Comparison of ENCODE assay signal across 30 cellular contexts in the genomic region with DNA sequence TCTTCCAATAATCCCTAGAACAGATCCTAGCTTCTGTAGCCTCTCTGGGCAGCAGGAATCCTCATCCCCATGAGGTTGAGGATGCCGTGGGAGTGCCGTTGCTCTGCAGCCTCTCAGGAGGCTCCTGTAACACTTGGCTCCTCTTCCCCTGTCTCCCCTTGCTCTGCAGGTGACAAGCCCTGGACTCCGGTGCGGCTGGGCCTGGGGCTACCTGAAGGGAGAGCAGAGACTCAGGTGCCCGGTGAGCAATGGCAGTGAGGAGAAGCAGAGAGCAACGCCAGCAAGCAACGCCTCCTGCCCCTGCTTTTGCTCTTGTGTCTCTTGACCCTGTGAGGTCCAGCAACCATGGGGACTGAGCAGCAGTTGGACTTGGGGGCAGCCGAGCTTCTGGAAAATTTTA.
"Had no signal": no experiment of that assay in that cellular context is flagged by ENCODE, and none has a peak within 500 bp of the region (broad histone marks: within the 10 kb centered on the region; RNA-seq: fewer than 3 reads in every experiment).

No MANE protein-coding gene starts in this region.

- H3K4me1 Mint-ChIP-seq: immature natural killer cell, naive B cell, natural killer cell had no signal

- H3K36me3 ChIP-seq: heart left ventricle, left lung, lower lobe of right lung, neural progenitor cell, neutrophil, ovary, right atrium auricular region, right lobe of liver, suprapubic skin, thoracic aorta, tibial artery, vagina had no signal

- H3K4me1 ChIP-seq: left lung, right lobe of liver, tibial artery had no signal

- H3K27me3 Mint-ChIP-seq: naive B cell; stimulated activated naive CD8-positive, alpha-beta T cell treated with anti-CD3 and anti-CD28 coated beads, Interleukin-15, Interleukin-2, amounts not matched to agents 100 ng/mL and 50 ng/mL, for 24 hours; type B pancreatic cell had no signal

- H2AFZ ChIP-seq: neural progenitor cell had no signal

- H3K4me3 Mint-ChIP-seq: immature natural killer cell; natural killer cell; nephron progenitor cell; neural progenitor cell; stimulated activated naive CD8-positive, alpha-beta T cell treated with anti-CD3 and anti-CD28 coated beads, Interleukin-15, Interleukin-2, amounts not matched to agents 100 ng/mL and 50 ng/mL, for 24 hours; type B pancreatic cell had no signal

- H3K4me2 ChIP-seq: neural progenitor cell had no signal

- H3K9me3 Mint-ChIP-seq: immature natural killer cell; naive B cell; natural killer cell; nephron progenitor cell; neural progenitor cell; stimulated activated naive CD8-positive, alpha-beta T cell treated with anti-CD3 and anti-CD28 coated beads, Interleukin-15, Interleukin-2, amounts not matched to agents 100 ng/mL and 50 ng/mL, for 24 hours; type B pancreatic cell had no signal

- H3K9me3 ChIP-seq: heart left ventricle, left lung, lower lobe of right lung, neutrophil, ovary, right atrium auricular region, right lobe of liver, suprapubic skin, thoracic aorta, tibial artery, vagina had no signal

- ATAC-seq: left colon, natural killer cell had no signal

- DNase-seq: heart left ventricle; hypothalamus; immature natural killer cell; kidney; left colon; left lung; lower lobe of right lung; mammary epithelial cell; naive B cell; natural killer cell; nephron progenitor cell; occipital lobe; ovary; right lobe of liver; small intestine; stimulated activated CD4-positive, alpha-beta T cell treated with anti-CD3 and anti-CD28 coated beads, Interleukin-12 subunit alpha, Interleukin-12 subunit beta, amount 100 ng/mL, for 4 hours; stimulated activated CD4-positive, alpha-beta T cell treated with anti-CD3 and anti-CD28 coated beads, Interleukin-15, amount 100 ng/mL, for 24 hours; stimulated activated CD4-positive, alpha-beta T cell treated with anti-CD3 and anti-CD28 coated beads, Interleukin-2, amount 100 ng/mL, for 24 hours; stimulated activated CD4-positive, alpha-beta T cell treated with anti-CD3 and anti-CD28 coated beads, Interleukin-4, amount 100 ng/mL, for 1 hour; stimulated activated naive CD4-positive, alpha-beta T cell; tibial artery had no signal

- H3K27ac ChIP-seq: heart left ventricle, left lung, lower lobe of right lung, neural progenitor cell, neutrophil, ovary, right atrium auricular region, right lobe of liver, suprapubic skin, thoracic aorta, tibial artery had no signal

- H3K36me3 Mint-ChIP-seq: naive B cell, natural killer cell, neural progenitor cell, type B pancreatic cell had no signal

- H3K9ac ChIP-seq: neural progenitor cell had no signal

- H3K27ac Mint-ChIP-seq: immature natural killer cell; naive B cell; natural killer cell; nephron progenitor cell; neural progenitor cell; progenitor cell of endocrine pancreas; stimulated activated naive CD8-positive, alpha-beta T cell treated with anti-CD3 and anti-CD28 coated beads, Interleukin-15, Interleukin-2, amounts not matched to agents 100 ng/mL and 50 ng/mL, for 24 hours; type B pancreatic cell had no signal

- H3K27me3 ChIP-seq: heart left ventricle, left lung, neural progenitor cell, neutrophil, ovary, right atrium auricular region, right lobe of liver, suprapubic skin, tibial artery, vagina had no signal

- H3K4me3 ChIP-seq: heart left ventricle, left lung, lower lobe of right lung, neural progenitor cell, ovary, right atrium auricular region, right lobe of liver, suprapubic skin, thoracic aorta, tibial artery, vagina had no signal
